In genomic region chr18:47968006-47968676, GRCh38 we compare ENCODE assay signal across 1 cellular context.
TF ChIP-seq lines count a peak whose summit lies in the region.

No MANE protein-coding gene starts in this region.

TF ChIP-seq in GM23338, 12 proteins besides CTCF, POLR2A, EP300 and RAD21 (continued from another document):
- TF ChIP-seq POLR2AphosphoS5 (IDR thresholded peaks at IDR 0.05; ENCODE audit: low read depth) (peak; percentile 31), EZH2phosphoT487 (IDR thresholded peaks at IDR 0.05; ENCODE audit: unreplicated experiment) (no peak), EZH2 (IDR thresholded peaks at IDR 0.05; ENCODE audit: low read depth, unreplicated experiment) (no peak), CREB1 (CRISPR knock-in tag; IDR thresholded peaks at IDR 0.05; ENCODE audit: low read depth) (no peak), ZNF331 (CRISPR knock-in tag; IDR thresholded peaks at IDR 0.05; ENCODE audit: low read depth) (no peak), STAT1 (IDR thresholded peaks at IDR 0.05; ENCODE audit: unreplicated experiment) (no peak)
- TF ChIP-seq, protein P1, sequence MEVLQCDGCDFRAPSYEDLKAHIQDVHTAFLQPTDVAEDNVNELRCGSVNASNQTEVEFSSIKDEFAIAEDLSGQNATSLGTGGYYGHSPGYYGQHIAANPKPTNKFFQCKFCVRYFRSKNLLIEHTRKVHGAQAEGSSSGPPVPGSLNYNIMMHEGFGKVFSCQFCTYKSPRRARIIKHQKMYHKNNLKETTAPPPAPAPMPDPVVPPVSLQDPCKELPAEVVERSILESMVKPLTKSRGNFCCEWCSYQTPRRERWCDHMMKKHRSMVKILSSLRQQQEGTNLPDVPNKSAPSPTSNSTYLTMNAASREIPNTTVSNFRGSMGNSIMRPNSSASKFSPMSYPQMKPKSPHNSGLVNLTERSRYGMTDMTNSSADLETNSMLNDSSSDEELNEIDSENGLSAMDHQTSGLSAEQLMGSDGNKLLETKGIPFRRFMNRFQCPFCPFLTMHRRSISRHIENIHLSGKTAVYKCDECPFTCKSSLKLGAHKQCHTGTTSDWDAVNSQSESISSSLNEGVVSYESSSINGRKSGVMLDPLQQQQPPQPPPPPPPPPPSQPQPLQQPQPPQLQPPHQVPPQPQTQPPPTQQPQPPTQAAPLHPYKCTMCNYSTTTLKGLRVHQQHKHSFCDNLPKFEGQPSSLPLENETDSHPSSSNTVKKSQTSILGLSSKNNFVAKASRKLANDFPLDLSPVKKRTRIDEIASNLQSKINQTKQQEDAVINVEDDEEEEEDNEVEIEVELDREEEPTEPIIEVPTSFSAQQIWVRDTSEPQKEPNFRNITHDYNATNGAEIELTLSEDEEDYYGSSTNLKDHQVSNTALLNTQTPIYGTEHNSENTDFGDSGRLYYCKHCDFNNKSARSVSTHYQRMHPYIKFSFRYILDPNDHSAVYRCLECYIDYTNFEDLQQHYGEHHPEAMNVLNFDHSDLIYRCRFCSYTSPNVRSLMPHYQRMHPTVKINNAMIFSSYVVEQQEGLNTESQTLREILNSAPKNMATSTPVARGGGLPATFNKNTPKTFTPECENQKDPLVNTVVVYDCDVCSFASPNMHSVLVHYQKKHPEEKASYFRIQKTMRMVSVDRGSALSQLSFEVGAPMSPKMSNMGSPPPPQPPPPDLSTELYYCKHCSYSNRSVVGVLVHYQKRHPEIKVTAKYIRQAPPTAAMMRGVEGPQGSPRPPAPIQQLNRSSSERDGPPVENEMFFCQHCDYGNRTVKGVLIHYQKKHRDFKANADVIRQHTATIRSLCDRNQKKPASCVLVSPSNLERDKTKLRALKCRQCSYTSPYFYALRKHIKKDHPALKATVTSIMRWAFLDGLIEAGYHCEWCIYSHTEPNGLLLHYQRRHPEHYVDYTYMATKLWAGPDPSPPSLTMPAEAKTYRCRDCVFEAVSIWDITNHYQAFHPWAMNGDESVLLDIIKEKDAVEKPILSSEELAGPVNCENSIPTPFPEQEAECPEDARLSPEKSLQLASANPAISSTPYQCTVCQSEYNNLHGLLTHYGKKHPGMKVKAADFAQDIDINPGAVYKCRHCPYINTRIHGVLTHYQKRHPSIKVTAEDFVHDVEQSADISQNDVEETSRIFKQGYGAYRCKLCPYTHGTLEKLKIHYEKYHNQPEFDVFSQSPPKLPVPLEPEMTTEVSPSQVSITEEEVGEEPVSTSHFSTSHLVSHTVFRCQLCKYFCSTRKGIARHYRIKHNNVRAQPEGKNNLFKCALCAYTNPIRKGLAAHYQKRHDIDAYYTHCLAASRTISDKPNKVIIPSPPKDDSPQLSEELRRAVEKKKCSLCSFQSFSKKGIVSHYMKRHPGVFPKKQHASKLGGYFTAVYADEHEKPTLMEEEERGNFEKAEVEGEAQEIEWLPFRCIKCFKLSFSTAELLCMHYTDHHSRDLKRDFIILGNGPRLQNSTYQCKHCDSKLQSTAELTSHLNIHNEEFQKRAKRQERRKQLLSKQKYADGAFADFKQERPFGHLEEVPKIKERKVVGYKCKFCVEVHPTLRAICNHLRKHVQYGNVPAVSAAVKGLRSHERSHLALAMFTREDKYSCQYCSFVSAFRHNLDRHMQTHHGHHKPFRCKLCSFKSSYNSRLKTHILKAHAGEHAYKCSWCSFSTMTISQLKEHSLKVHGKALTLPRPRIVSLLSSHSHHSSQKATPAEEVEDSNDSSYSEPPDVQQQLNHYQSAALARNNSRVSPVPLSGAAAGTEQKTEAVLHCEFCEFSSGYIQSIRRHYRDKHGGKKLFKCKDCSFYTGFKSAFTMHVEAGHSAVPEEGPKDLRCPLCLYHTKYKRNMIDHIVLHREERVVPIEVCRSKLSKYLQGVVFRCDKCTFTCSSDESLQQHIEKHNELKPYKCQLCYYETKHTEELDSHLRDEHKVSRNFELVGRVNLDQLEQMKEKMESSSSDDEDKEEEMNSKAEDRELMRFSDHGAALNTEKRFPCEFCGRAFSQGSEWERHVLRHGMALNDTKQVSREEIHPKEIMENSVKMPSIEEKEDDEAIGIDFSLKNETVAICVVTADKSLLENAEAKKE (CRISPR knock-in tag; IDR thresholded peaks at IDR 0.05), result no peak
